In the genomic region with DNA sequence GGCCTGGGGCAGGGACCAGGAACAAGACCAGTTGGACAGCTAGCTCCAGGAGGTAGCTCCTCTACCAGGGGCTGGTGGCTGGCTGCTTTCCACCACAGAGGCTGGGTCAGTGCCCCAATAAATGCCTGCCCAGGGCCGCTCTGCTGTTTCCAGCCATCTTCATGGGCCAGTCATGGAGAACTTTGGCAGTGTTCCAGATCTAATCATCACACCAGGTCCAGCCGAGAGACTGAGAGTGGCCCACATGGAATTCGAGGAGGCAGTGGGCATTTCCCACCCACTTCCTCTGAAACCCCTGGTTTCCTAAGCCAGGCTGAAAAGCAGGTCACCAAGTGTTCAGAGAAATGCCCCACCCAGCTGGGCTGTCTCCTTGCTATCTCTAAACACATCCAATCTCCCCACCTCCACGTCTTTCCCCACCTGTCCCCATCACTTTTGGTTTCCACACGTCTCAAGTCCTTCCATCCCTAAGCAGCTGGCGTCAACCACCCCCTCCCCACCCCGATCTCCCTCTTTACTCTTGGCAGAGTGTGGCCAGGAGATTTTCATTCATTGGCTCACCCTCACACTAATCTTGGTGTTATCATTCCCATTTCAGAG, we compare ENCODE assay signal across 3 cellular contexts.
A peak's percentile ranks its signal among the peaks of the same experiment; 100 is the strongest.
TF ChIP-seq lines count a peak whose summit lies in the region.

No MANE protein-coding gene starts in this region.

TF ChIP-seq in SK-N-SH, 30 proteins besides CTCF, POLR2A, EP300 and RAD21:
- TF ChIP-seq ZBTB33 (IDR thresholded peaks at IDR 0.05; ENCODE audit: borderline replicate concordance, low read depth): no peak
- no peak for TF ChIP-seq RCOR1 (IDR thresholded peaks at IDR 0.05; ENCODE audit: low read length)
- TF ChIP-seq SMC3 (IDR thresholded peaks at IDR 0.05; ENCODE audit: low read depth, low read length): no peak
- TF ChIP-seq NFIC (IDR thresholded peaks at IDR 0.05; ENCODE audit: borderline replicate concordance): no peak
- no peak for TF ChIP-seq YY1 (IDR thresholded peaks at IDR 0.05; ENCODE audit: low read depth)
- TF ChIP-seq SIN3A (IDR thresholded peaks at IDR 0.05; ENCODE audit: borderline replicate concordance, low read depth, low read length): no peak
- TF ChIP-seq ELF1 (IDR thresholded peaks at IDR 0.05): no peak
- TF ChIP-seq FOSL2 (IDR thresholded peaks at IDR 0.05; ENCODE audit: borderline replicate concordance, low read depth): no peak
- TF ChIP-seq, protein P1, sequence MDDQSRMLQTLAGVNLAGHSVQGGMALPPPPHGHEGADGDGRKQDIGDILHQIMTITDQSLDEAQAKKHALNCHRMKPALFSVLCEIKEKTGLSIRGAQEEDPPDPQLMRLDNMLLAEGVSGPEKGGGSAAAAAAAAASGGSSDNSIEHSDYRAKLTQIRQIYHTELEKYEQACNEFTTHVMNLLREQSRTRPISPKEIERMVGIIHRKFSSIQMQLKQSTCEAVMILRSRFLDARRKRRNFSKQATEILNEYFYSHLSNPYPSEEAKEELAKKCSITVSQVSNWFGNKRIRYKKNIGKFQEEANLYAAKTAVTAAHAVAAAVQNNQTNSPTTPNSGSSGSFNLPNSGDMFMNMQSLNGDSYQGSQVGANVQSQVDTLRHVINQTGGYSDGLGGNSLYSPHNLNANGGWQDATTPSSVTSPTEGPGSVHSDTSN (IDR thresholded peaks at IDR 0.05): no peak
- TF ChIP-seq EZH2phosphoT487 (IDR thresholded peaks at IDR 0.05; ENCODE audit: borderline replicate concordance, low read depth): no peak
- TF ChIP-seq MEF2A (IDR thresholded peaks at IDR 0.05; ENCODE audit: borderline replicate concordance, low read depth): no peak

TF ChIP-seq in SK-N-SH treated with all-trans-retinoic acid at 6 μM for 48 hours, 23 proteins besides CTCF, POLR2A, EP300 and RAD21 (continued from another document):
- no peak for TF ChIP-seq PATZ1 (CRISPR knock-in tag; IDR thresholded peaks at IDR 0.05; ENCODE audit: borderline replicate concordance)
- TF ChIP-seq GLIS3 (CRISPR knock-in tag; IDR thresholded peaks at IDR 0.05): no peak
- TF ChIP-seq ISL1 (CRISPR knock-in tag; IDR thresholded peaks at IDR 0.05): no peak
- TF ChIP-seq OSR1 (CRISPR knock-in tag; IDR thresholded peaks at IDR 0.05): no peak
- TF ChIP-seq TOX (CRISPR knock-in tag; IDR thresholded peaks at IDR 0.05; ENCODE audit: borderline replicate concordance): no peak
- TF ChIP-seq BACH2 (CRISPR knock-in tag; IDR thresholded peaks at IDR 0.05; ENCODE audit: borderline replicate concordance): no peak
- TF ChIP-seq TSHZ2 (CRISPR knock-in tag; IDR thresholded peaks at IDR 0.05): no peak

TF ChIP-seq in HEK293, 187 proteins besides CTCF, POLR2A, EP300 and RAD21 (continued from another document):
- no peak for TF ChIP-seq PRDM10 (tag by site-specific recombination; IDR thresholded peaks at IDR 0.05)
- no peak for TF ChIP-seq ZNF138 (tag by site-specific recombination; IDR thresholded peaks at IDR 0.05; ENCODE audit: borderline replicate concordance)
- peak; percentile 51; the same call in 1 of the 2 replicates for TF ChIP-seq ZFHX2 (tag by site-specific recombination; conservative IDR thresholded peaks at IDR 0.05)
- no peak for TF ChIP-seq ZNF571 (tag by site-specific recombination; IDR thresholded peaks at IDR 0.05)
- TF ChIP-seq ZBTB7A (tag by site-specific recombination; IDR thresholded peaks at IDR 0.05; ENCODE audit: low read depth): no peak
- TF ChIP-seq ZIC2 (tag by site-specific recombination; IDR thresholded peaks at IDR 0.05): no peak
- TF ChIP-seq KLF7 (tag by site-specific recombination; IDR thresholded peaks at IDR 0.05; ENCODE audit: borderline replicate concordance): no peak
- TF ChIP-seq ZFP3 (tag by site-specific recombination; IDR thresholded peaks at IDR 0.05; ENCODE audit: low read depth): no peak
- TF ChIP-seq, protein P2, sequence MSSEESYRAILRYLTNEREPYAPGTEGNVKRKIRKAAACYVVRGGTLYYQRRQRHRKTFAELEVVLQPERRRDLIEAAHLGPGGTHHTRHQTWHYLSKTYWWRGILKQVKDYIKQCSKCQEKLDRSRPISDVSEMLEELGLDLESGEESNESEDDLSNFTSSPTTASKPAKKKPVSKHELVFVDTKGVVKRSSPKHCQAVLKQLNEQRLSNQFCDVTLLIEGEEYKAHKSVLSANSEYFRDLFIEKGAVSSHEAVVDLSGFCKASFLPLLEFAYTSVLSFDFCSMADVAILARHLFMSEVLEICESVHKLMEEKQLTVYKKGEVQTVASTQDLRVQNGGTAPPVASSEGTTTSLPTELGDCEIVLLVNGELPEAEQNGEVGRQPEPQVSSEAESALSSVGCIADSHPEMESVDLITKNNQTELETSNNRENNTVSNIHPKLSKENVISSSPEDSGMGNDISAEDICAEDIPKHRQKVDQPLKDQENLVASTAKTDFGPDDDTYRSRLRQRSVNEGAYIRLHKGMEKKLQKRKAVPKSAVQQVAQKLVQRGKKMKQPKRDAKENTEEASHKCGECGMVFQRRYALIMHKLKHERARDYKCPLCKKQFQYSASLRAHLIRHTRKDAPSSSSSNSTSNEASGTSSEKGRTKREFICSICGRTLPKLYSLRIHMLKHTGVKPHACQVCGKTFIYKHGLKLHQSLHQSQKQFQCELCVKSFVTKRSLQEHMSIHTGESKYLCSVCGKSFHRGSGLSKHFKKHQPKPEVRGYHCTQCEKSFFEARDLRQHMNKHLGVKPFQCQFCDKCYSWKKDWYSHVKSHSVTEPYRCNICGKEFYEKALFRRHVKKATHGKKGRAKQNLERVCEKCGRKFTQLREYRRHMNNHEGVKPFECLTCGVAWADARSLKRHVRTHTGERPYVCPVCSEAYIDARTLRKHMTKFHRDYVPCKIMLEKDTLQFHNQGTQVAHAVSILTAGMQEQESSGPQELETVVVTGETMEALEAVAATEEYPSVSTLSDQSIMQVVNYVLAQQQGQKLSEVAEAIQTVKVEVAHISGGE (tag by site-specific recombination; conservative IDR thresholded peaks at IDR 0.05; ENCODE audit: low read depth): no peak
- TF ChIP-seq, protein P3, sequence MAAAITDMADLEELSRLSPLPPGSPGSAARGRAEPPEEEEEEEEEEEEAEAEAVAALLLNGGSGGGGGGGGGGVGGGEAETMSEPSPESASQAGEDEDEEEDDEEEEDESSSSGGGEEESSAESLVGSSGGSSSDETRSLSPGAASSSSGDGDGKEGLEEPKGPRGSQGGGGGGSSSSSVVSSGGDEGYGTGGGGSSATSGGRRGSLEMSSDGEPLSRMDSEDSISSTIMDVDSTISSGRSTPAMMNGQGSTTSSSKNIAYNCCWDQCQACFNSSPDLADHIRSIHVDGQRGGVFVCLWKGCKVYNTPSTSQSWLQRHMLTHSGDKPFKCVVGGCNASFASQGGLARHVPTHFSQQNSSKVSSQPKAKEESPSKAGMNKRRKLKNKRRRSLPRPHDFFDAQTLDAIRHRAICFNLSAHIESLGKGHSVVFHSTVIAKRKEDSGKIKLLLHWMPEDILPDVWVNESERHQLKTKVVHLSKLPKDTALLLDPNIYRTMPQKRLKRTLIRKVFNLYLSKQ (tag by site-specific recombination; IDR thresholded peaks at IDR 0.05; ENCODE audit: borderline replicate concordance): no peak
- no peak for TF ChIP-seq ZNF391 (tag by site-specific recombination; IDR thresholded peaks at IDR 0.05; ENCODE audit: borderline replicate concordance, low read depth)
- peak; percentile 40; the same call in 1 of the 2 replicates for TF ChIP-seq EGR2 (tag by site-specific recombination; IDR thresholded peaks at IDR 0.05; ENCODE audit: low read depth)
